In genomic region chr6:131035582-131035981, GRCh38 we compare ENCODE assay signal across 1 cellular context.
TF ChIP-seq lines count a peak whose summit lies in the region.

No MANE protein-coding gene starts in this region.

TF ChIP-seq in HepG2, 621 proteins besides CTCF, POLR2A, EP300 and RAD21 (continued from another document):
- TF ChIP-seq ZNF572 (CRISPR knock-in tag; IDR thresholded peaks at IDR 0.05) (no peak), HBP1 (CRISPR knock-in tag; IDR thresholded peaks at IDR 0.05; ENCODE audit: low read depth) (no peak), PHF21A (CRISPR knock-in tag; IDR thresholded peaks at IDR 0.05) (no peak), NONO (IDR thresholded peaks at IDR 0.05) (no peak), NONO (CRISPR knock-in tag; conservative IDR thresholded peaks at IDR 0.05) (0 out of 2 replicates have a peak, but pooled peaks have one; percentile 47), ZFP90 (CRISPR knock-in tag; IDR thresholded peaks at IDR 0.05; ENCODE audit: borderline replicate concordance) (no peak), SPEN (CRISPR knock-in tag; IDR thresholded peaks at IDR 0.05; ENCODE audit: low read depth) (no peak), GZF1 (CRISPR knock-in tag; IDR thresholded peaks at IDR 0.05) (no peak), ZNF33B (CRISPR knock-in tag; IDR thresholded peaks at IDR 0.05) (no peak), CBX2 (IDR thresholded peaks at IDR 0.05; ENCODE audit: low read depth, low read length) (no peak), CBX2 (CRISPR knock-in tag; IDR thresholded peaks at IDR 0.05; ENCODE audit: low read depth) (no peak), ZFYVE20 (CRISPR knock-in tag; IDR thresholded peaks at IDR 0.05; ENCODE audit: borderline replicate concordance, low read depth) (no peak), SP2 (CRISPR knock-in tag; IDR thresholded peaks at IDR 0.05) (no peak), ZKSCAN1 (IDR thresholded peaks at IDR 0.05; ENCODE audit: low read length) (no peak), PATZ1 (CRISPR knock-in tag; IDR thresholded peaks at IDR 0.05) (no peak), TBX3 (IDR thresholded peaks at IDR 0.05; ENCODE audit: borderline replicate concordance) (no peak), PHF20 (CRISPR knock-in tag; IDR thresholded peaks at IDR 0.05) (no peak), RXRB (CRISPR knock-in tag; IDR thresholded peaks at IDR 0.05; ENCODE audit: borderline replicate concordance) (no peak), ZNF101 (CRISPR knock-in tag; IDR thresholded peaks at IDR 0.05; ENCODE audit: borderline replicate concordance, low read depth) (no peak), DR1 (CRISPR knock-in tag; IDR thresholded peaks at IDR 0.05) (no peak), ZNF329 (CRISPR knock-in tag; IDR thresholded peaks at IDR 0.05; ENCODE audit: low read depth) (no peak), ZNF264 (CRISPR knock-in tag; IDR thresholded peaks at IDR 0.05) (no peak), RFX3 (CRISPR knock-in tag; IDR thresholded peaks at IDR 0.05) (no peak), ELF3 (CRISPR knock-in tag; IDR thresholded peaks at IDR 0.05) (no peak), TRIM24 (CRISPR knock-in tag; IDR thresholded peaks at IDR 0.05) (no peak), RARA (CRISPR knock-in tag; IDR thresholded peaks at IDR 0.05) (peak; percentile 10; the same call in 1 of the 2 replicates), IRX3 (CRISPR knock-in tag; IDR thresholded peaks at IDR 0.05; ENCODE audit: borderline replicate concordance, low read depth) (no peak), BCLAF1 (IDR thresholded peaks at IDR 0.05) (no peak), TARDBP (CRISPR knock-in tag; IDR thresholded peaks at IDR 0.05) (0 out of 2 replicates have a peak, but pooled peaks have one; percentile 38), ZNF558 (CRISPR knock-in tag; IDR thresholded peaks at IDR 0.05; ENCODE audit: borderline replicate concordance) (no peak), ZNF850 (CRISPR knock-in tag; conservative IDR thresholded peaks at IDR 0.05) (no peak), HNF4A (CRISPR knock-in tag; IDR thresholded peaks at IDR 0.05) (peak; percentile 71), ATF2 (CRISPR knock-in tag; IDR thresholded peaks at IDR 0.05) (no peak; the same call in 1 of the 2 replicates), MIER3 (CRISPR knock-in tag; IDR thresholded peaks at IDR 0.05; ENCODE audit: borderline replicate concordance) (0 out of 2 replicates have a peak, but pooled peaks have one; percentile 30)
- TF ChIP-seq, protein P1, sequence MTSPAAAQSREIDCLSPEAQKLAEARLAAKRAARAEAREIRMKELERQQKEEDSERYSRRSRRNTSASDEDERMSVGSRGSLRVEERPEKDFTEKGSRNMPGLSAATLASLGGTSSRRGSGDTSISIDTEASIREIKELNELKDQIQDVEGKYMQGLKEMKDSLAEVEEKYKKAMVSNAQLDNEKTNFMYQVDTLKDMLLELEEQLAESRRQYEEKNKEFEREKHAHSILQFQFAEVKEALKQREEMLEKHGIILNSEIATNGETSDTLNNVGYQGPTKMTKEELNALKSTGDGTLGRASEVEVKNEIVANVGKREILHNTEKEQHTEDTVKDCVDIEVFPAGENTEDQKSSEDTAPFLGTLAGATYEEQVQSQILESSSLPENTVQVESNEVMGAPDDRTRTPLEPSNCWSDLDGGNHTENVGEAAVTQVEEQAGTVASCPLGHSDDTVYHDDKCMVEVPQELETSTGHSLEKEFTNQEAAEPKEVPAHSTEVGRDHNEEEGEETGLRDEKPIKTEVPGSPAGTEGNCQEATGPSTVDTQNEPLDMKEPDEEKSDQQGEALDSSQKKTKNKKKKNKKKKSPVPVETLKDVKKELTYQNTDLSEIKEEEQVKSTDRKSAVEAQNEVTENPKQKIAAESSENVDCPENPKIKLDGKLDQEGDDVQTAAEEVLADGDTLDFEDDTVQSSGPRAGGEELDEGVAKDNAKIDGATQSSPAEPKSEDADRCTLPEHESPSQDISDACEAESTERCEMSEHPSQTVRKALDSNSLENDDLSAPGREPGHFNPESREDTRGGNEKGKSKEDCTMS (CRISPR knock-in tag; conservative IDR thresholded peaks at IDR 0.05): no peak
- TF ChIP-seq, protein P2, sequence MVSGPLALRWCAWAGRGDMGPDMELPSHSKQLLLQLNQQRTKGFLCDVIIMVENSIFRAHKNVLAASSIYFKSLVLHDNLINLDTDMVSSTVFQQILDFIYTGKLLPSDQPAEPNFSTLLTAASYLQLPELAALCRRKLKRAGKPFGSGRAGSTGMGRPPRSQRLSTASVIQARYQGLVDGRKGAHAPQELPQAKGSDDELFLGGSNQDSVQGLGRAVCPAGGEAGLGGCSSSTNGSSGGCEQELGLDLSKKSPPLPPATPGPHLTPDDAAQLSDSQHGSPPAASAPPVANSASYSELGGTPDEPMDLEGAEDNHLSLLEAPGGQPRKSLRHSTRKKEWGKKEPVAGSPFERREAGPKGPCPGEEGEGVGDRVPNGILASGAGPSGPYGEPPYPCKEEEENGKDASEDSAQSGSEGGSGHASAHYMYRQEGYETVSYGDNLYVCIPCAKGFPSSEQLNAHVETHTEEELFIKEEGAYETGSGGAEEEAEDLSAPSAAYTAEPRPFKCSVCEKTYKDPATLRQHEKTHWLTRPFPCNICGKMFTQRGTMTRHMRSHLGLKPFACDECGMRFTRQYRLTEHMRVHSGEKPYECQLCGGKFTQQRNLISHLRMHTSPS (CRISPR knock-in tag; IDR thresholded peaks at IDR 0.05; ENCODE audit: low read depth): no peak
- TF ChIP-seq, protein P3, sequence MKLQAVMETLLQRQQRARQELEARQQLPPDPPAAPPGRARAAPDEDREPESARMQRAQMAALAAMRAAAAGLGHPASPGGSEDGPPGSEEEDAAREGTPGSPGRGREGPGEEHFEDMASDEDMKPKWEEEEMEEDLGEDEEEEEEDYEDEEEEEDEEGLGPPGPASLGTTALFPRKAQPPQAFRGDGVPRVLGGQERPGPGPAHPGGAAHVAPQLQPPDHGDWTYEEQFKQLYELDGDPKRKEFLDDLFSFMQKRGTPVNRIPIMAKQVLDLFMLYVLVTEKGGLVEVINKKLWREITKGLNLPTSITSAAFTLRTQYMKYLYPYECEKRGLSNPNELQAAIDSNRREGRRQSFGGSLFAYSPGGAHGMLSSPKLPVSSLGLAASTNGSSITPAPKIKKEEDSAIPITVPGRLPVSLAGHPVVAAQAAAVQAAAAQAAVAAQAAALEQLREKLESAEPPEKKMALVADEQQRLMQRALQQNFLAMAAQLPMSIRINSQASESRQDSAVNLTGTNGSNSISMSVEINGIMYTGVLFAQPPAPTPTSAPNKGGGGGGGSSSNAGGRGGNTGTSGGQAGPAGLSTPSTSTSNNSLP (IDR thresholded peaks at IDR 0.05; ENCODE audit: low read depth, low read length): no peak
- TF ChIP-seq, protein P4, sequence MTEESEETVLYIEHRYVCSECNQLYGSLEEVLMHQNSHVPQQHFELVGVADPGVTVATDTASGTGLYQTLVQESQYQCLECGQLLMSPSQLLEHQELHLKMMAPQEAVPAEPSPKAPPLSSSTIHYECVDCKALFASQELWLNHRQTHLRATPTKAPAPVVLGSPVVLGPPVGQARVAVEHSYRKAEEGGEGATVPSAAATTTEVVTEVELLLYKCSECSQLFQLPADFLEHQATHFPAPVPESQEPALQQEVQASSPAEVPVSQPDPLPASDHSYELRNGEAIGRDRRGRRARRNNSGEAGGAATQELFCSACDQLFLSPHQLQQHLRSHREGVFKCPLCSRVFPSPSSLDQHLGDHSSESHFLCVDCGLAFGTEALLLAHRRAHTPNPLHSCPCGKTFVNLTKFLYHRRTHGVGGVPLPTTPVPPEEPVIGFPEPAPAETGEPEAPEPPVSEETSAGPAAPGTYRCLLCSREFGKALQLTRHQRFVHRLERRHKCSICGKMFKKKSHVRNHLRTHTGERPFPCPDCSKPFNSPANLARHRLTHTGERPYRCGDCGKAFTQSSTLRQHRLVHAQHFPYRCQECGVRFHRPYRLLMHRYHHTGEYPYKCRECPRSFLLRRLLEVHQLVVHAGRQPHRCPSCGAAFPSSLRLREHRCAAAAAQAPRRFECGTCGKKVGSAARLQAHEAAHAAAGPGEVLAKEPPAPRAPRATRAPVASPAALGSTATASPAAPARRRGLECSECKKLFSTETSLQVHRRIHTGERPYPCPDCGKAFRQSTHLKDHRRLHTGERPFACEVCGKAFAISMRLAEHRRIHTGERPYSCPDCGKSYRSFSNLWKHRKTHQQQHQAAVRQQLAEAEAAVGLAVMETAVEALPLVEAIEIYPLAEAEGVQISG (CRISPR knock-in tag; IDR thresholded peaks at IDR 0.05): no peak
- TF ChIP-seq, protein P5, sequence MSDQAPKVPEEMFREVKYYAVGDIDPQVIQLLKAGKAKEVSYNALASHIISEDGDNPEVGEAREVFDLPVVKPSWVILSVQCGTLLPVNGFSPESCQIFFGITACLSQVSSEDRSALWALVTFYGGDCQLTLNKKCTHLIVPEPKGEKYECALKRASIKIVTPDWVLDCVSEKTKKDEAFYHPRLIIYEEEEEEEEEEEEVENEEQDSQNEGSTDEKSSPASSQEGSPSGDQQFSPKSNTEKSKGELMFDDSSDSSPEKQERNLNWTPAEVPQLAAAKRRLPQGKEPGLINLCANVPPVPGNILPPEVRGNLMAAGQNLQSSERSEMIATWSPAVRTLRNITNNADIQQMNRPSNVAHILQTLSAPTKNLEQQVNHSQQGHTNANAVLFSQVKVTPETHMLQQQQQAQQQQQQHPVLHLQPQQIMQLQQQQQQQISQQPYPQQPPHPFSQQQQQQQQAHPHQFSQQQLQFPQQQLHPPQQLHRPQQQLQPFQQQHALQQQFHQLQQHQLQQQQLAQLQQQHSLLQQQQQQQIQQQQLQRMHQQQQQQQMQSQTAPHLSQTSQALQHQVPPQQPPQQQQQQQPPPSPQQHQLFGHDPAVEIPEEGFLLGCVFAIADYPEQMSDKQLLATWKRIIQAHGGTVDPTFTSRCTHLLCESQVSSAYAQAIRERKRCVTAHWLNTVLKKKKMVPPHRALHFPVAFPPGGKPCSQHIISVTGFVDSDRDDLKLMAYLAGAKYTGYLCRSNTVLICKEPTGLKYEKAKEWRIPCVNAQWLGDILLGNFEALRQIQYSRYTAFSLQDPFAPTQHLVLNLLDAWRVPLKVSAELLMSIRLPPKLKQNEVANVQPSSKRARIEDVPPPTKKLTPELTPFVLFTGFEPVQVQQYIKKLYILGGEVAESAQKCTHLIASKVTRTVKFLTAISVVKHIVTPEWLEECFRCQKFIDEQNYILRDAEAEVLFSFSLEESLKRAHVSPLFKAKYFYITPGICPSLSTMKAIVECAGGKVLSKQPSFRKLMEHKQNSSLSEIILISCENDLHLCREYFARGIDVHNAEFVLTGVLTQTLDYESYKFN (CRISPR knock-in tag; conservative IDR thresholded peaks at IDR 0.05): peak; percentile 34; the same call in 1 of the 2 replicates
